ENCODE assay signal across 8 cellular contexts in the genomic region with DNA sequence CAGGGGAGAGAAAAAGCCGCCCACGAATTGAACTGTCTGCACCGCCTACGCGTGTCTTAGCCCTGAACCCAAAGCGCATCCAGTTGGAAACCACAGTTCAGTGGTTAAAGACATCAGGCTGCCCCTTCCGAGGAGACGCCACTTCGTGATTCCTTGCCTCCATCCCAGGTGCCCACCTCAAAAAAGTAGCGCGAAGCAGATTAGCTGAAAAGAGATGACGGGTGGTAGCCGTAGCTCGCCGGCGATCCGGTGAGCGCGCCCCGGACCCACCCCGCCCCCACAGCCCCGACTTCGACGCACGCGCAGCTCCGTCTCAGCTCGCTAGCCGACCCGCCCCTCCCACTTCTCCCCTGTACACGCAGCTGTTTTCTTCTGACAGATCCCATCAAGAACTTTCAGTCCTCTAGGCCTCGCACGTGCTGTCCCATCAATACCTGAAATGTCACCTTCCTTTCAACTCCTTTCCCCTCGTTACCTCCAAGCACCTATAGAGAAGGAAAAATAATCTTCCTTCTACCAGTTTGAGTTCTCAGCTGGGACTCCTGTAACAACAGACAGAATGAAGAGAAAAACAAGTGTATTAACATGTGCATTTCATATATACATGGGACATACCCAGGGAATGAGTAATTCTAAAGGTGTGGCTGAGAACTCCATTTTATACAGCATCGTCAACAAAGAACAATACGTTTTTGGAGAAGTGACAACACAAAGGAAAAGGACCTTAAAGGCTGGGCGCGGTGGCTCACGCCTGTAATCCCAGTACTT. TPM values are rescaled to one million over a fixed set of nuclear protein-coding genes. Genes with fewer than 3 reads are reported as not detected.
DNase-seq lines count a peak whose midpoint lies in the region; ATAC-seq and TF ChIP-seq lines count a peak whose summit lies in the region.

No MANE protein-coding gene starts in this region.

- TF ChIP-seq CTCF in choroid plexus epithelial cell (conservative IDR thresholded peaks at IDR 0.05; ENCODE audit: low read depth, low read length), result no peak

- peak overlapping the region; percentile 92 for H3K4me3 ChIP-seq in choroid plexus epithelial cell (ENCODE audit: low read depth, low read length)

- DNase-seq in A172 (ENCODE audit: low spot score), result peak; percentile 76
- DNase-seq in NCI-H345 treated with DMSO at 0.1 percent for 48 hours (lab: John Stamatoyannopoulos, UW; ENCODE audit: unreplicated experiment), result peak; percentile 59
- peak; percentile 71 for DNase-seq in activated CD4-positive, alpha-beta T cell treated with anti-CD3 and anti-CD28 coated beads for 1 hour
- DNase-seq in choroid plexus epithelial cell (ENCODE audit: low read depth), result peak; percentile 89
- DNase-seq in stimulated activated CD4-positive, alpha-beta T cell treated with anti-CD3 and anti-CD28 coated beads, Interleukin-1b, Interleukin-23, amount 100 ng/mL, for 1 hour (ENCODE audit: low read depth in 2 of 2), result peak; percentile 62 to 70

- H3K27ac ChIP-seq in layer of hippocampus (ENCODE audit: low read depth, low read length), result peak overlapping the region; percentile 79

- ATAC-seq in GM18861 (IDR thresholded peaks at IDR 0.05; ENCODE audit: unreplicated experiment) (peak; percentile 24), HG03103 (IDR thresholded peaks at IDR 0.05; ENCODE audit: low read depth, unreplicated experiment) (peak; percentile 46)

- no peaks in the 10 kb centered on the region for H3K27me3 ChIP-seq in layer of hippocampus (ENCODE audit: control insufficient read depth, insufficient read depth, low read length)

RNA-seq across cellular contexts. Expression of a gene that starts 49.5 kb away (rescaled TPM):
- total RNA-seq in A172 (2014; rRNA removed; shearing (Covaris generic)), result not detected in 2 replicates

RNA-seq across cellular contexts. Expression of a gene that starts 54.7 kb away (rescaled TPM):
- total RNA-seq in A172 (2014; rRNA removed; shearing (Covaris generic)), result 16.6 and 16.7 TPM in 2 replicates

RNA-seq across cellular contexts. Expression of a gene that starts 57.5 kb away (rescaled TPM):
- total RNA-seq in A172 (2014; rRNA removed; shearing (Covaris generic)), result not detected in 2 replicates

Comparison
In these comparisons a context has a peak if more than half of its experiments do, and no peak if none do; other contexts are left out.
1. Peak in every context shown above with its lines: DNase-seq, ATAC-seq, H3K4me3 ChIP-seq and H3K27ac ChIP-seq.